In genomic region chr14:64045091-64045490, GRCh38 we compare ENCODE assay signal across 25 cellular contexts.
"Had no signal": no experiment of that assay in that cellular context is flagged by ENCODE, and none has a peak within 500 bp of the region (broad histone marks: within the 10 kb centered on the region; RNA-seq: fewer than 3 reads in every experiment).

No MANE protein-coding gene starts in this region.

- H3K27me3 ChIP-seq: colonic mucosa, dorsolateral prefrontal cortex, esophagus muscularis mucosa, esophagus squamous epithelium, foreskin keratinocyte, gastrocnemius medialis, gastroesophageal sphincter, heart left ventricle, heart right ventricle had no signal

- H3K9me3 ChIP-seq: colonic mucosa, esophagus squamous epithelium, gastrocnemius medialis had no signal

- H3K4me1 ChIP-seq: colonic mucosa, esophagus muscularis mucosa, esophagus squamous epithelium, gastrocnemius medialis, gastroesophageal sphincter had no signal

- H3K4me3 Mint-ChIP-seq: dendritic cell treated with granulocyte-macrophage colony-stimulating factor and Interleukin-4, amounts not matched to agents 40 ng/mL and 50 ng/mL, for 4 days; effector memory CD8-positive, alpha-beta T cell; endodermal cell had no signal

- H3K27me3 Mint-ChIP-seq: dendritic cell treated with granulocyte-macrophage colony-stimulating factor and Interleukin-4, amounts not matched to agents 40 ng/mL and 50 ng/mL, for 4 days; effector memory CD8-positive, alpha-beta T cell had no signal

- H3K4me3 ChIP-seq: colonic mucosa, coronary artery, dorsolateral prefrontal cortex, esophagus muscularis mucosa, esophagus squamous epithelium, gastrocnemius medialis, gastroesophageal sphincter, heart left ventricle, heart right ventricle had no signal

- H3K36me3 ChIP-seq: colonic mucosa had no signal

- H3K27ac Mint-ChIP-seq: dendritic cell treated with granulocyte-macrophage colony-stimulating factor and Interleukin-4, amounts not matched to agents 40 ng/mL and 50 ng/mL, for 4 days; endodermal cell had no signal

- ATAC-seq: effector memory CD8-positive, alpha-beta T cell; esophagus mucosa; foreskin keratinocyte; gastrocnemius medialis; gastroesophageal sphincter; heart left ventricle; heart right ventricle had no signal

- DNase-seq: colonic mucosa; cortex of kidney; dermis blood vessel endothelial cell; dorsolateral prefrontal cortex; effector CD4-positive, alpha-beta T cell; effector CD8-positive, alpha-beta T cell; effector memory CD4-positive, alpha-beta T cell; effector memory CD8-positive, alpha-beta T cell; endodermal cell; erythroblast; esophagus squamous epithelium; foreskin fibroblast; foreskin keratinocyte; foreskin melanocyte; gastrocnemius medialis; glutamatergic neuron; head of caudate nucleus; heart left ventricle; heart right ventricle had no signal

- H3K27ac ChIP-seq: colonic mucosa, coronary artery, dorsolateral prefrontal cortex, epithelial cell of prostate, esophagus muscularis mucosa, esophagus squamous epithelium, foreskin keratinocyte, gastrocnemius medialis, gastroesophageal sphincter, heart left ventricle, heart right ventricle had no signal
